ENCODE assay signal across 8 cellular contexts in the genomic region with DNA sequence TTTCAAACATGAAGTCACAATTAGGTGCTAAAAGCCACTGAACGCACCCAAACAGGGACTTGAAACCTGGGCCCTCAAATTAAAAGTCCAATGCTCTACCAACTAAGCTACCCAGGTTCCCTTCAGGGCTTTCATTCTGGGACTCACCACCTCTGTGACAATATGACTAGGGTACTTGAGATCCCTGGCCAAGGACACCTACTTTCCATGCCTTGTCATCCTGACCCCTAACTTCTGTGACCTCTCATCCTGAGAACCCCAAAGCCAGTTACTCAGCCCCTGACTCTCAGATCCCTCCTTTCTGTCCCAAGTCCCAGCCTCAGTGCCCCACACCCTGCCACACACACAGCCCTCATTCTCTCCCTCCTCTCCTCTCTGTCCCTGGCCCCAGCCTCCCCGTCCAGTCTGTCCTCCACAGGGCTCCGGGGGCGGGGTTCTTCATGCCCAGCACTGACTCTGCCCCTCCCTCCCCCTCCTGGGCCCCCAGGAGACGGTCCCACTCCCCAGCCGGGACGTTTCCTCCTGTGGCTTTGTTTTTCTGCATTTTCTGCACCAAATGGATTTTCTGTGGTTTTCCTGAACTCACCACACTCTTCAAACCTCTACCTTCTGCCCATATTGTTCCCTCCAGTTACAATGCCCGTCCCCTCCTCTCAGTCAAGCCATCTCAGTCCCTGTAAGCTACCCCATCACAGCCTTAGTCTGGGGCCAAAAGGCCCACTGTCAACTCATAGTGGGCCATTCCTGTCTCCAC. TPM values are rescaled to one million over a fixed set of nuclear protein-coding genes. Genes with fewer than 3 reads are reported as not detected.
A peak's percentile ranks its signal among the peaks of the same experiment; 100 is the strongest.
DNase-seq lines count a peak whose midpoint lies in the region; FAIRE-seq and TF ChIP-seq lines count a peak whose summit lies in the region.
"Had no signal": no experiment of that assay in that cellular context is flagged by ENCODE, and none has a peak within 500 bp of the region (broad histone marks: within the 10 kb centered on the region; RNA-seq: fewer than 3 reads in every experiment).

No MANE protein-coding gene starts in this region.

- peaks cover 31% of the 10 kb centered on the region for H3K36me3 Mint-ChIP-seq in chondrocyte (ENCODE audit: low read depth)
- peaks cover 25% of the 10 kb centered on the region for H3K36me3 Mint-ChIP-seq in progenitor cell of endocrine pancreas (ENCODE audit: insufficient read depth)

- H3K9me3 Mint-ChIP-seq in chondrocyte (ENCODE audit: low read depth) = no peaks in the 10 kb centered on the region
- H3K9me3 Mint-ChIP-seq in progenitor cell of endocrine pancreas (ENCODE audit: low read depth) = no peaks in the 10 kb centered on the region

- no peaks in the 10 kb centered on the region for H3K27me3 Mint-ChIP-seq in chondrocyte (ENCODE audit: low read depth)
- peaks cover 7% of the 10 kb centered on the region for H3K27me3 Mint-ChIP-seq in progenitor cell of endocrine pancreas

- H3K4me1 Mint-ChIP-seq in chondrocyte (ENCODE audit: low read depth) = peaks cover 40% of the 10 kb centered on the region
- peaks cover 2% of the 10 kb centered on the region for H3K4me1 Mint-ChIP-seq in progenitor cell of endocrine pancreas (ENCODE audit: low read depth)

- H3K27ac Mint-ChIP-seq in chondrocyte (ENCODE audit: unreplicated experiment) = peak overlapping the region; percentile 42
- no peak overlapping the region for H3K27ac Mint-ChIP-seq in progenitor cell of endocrine pancreas

- H3K4me3 ChIP-seq in NB4 (ENCODE audit: low read depth, low read length) = no peak overlapping the region

- peak; percentile 64 for FAIRE-seq in GM12891 (lab: Jason Lieb, UNC)
- no peak for FAIRE-seq in H54 (lab: Jason Lieb, UNC)

- DNase-seq in GM12891 (ENCODE audit: insufficient read length, low spot score) (no peak), NB4 (ENCODE audit: low read depth) (peak; percentile 82), chondrocyte (ENCODE audit: low spot score) (no peak), progenitor cell of endocrine pancreas (ENCODE audit: low spot score, unreplicated experiment) (no peak), NCI-H69 (lab: John Stamatoyannopoulos, UW) (no peak), NCI-H226 (no peak), H54 (ENCODE audit: insufficient read length, low spot score) (no peak)
- DNase-seq: GOT3 had no signal

- TF ChIP-seq POLR2A in GM12891 (IDR thresholded peaks at IDR 0.05; ENCODE audit: low read depth, low read length) = no peak
- TF ChIP-seq POLR2A in NB4 (IDR thresholded peaks at IDR 0.05; ENCODE audit: extremely low read depth, insufficient read length) = no peak
- no peak for TF ChIP-seq POLR2A in H54 (IDR thresholded peaks at IDR 0.05; ENCODE audit: low read depth, low read length)

- no peak for TF ChIP-seq CTCF in NB4 (IDR thresholded peaks at IDR 0.05; ENCODE audit: low read depth, low read length)
- no peak for TF ChIP-seq CTCF in chondrocyte (IDR thresholded peaks at IDR 0.05)
- no peak for TF ChIP-seq CTCF in progenitor cell of endocrine pancreas (IDR thresholded peaks at IDR 0.05; ENCODE audit: unreplicated experiment)

- H3K4me3 Mint-ChIP-seq in chondrocyte (ENCODE audit: unreplicated experiment) (peak overlapping the region; percentile 47), progenitor cell of endocrine pancreas (ENCODE audit: low read depth) (peak overlapping the region; percentile 58)

TF ChIP-seq in GM12891, 5 proteins besides CTCF, POLR2A, EP300 and RAD21:
- TF ChIP-seq PAX5 (IDR thresholded peaks at IDR 0.05; ENCODE audit: insufficient read depth, low read length, severe bottlenecking) (no peak), POLR2AphosphoS5 (IDR thresholded peaks at IDR 0.05; ENCODE audit: low read depth, low read length) (no peak), SPI1 (IDR thresholded peaks at IDR 0.05; ENCODE audit: low read depth, low read length) (no peak), POU2F2 (IDR thresholded peaks at IDR 0.05; ENCODE audit: low read depth, low read length) (no peak), TAF1 (IDR thresholded peaks at IDR 0.05; ENCODE audit: low read depth, low read length) (no peak)

RNA-seq across cellular contexts. Expression of gene RCN3, which starts 7.0 kb away (rescaled TPM):
- 0.94 TPM for polyA plus RNA-seq in GM12891 (2012; ENCODE audit: low read depth, missing spikeins)
- total RNA-seq in chondrocyte = 233 to 326 TPM (median 298 TPM) in 3 replicates
- total RNA-seq in progenitor cell of endocrine pancreas = 43.4 and 58.0 TPM in 2 replicates

RNA-seq across cellular contexts. Expression of gene FCGRT, which starts 22.3 kb away (rescaled TPM):
- polyA plus RNA-seq in GM12891 (2012; ENCODE audit: low read depth, missing spikeins) = 1.4 TPM
- total RNA-seq in chondrocyte (103 to 112 TPM (median 103 TPM) in 3 replicates), progenitor cell of endocrine pancreas (153 and 169 TPM in 2 replicates)

RNA-seq across cellular contexts. Expression of gene RPS11, which starts 38.6 kb away (rescaled TPM):
- polyA plus RNA-seq in GM12891 (2012; ENCODE audit: low read depth, missing spikeins) = 6,855 TPM
- 1,193 to 1,478 TPM (median 1,199 TPM) in 3 replicates for total RNA-seq in chondrocyte
- total RNA-seq in progenitor cell of endocrine pancreas = 2,272 and 2,377 TPM in 2 replicates

RNA-seq across cellular contexts. Expression of gene NOSIP, which starts 45.5 kb away (rescaled TPM):
- polyA plus RNA-seq in GM12891 (2012; ENCODE audit: low read depth, missing spikeins) = 49.2 TPM
- 41.0 to 47.0 TPM (median 46.5 TPM) in 3 replicates for total RNA-seq in chondrocyte
- 75.0 and 82.1 TPM in 2 replicates for total RNA-seq in progenitor cell of endocrine pancreas

RNA-seq across cellular contexts. Expression of gene PRRG2, which starts 46.3 kb away (rescaled TPM):
- polyA plus RNA-seq in GM12891 (2012; ENCODE audit: low read depth, missing spikeins) = 1.1 TPM
- total RNA-seq in chondrocyte (0.17 to 0.56 TPM (median 0.39 TPM) in 3 replicates), progenitor cell of endocrine pancreas (6.8 and 8.3 TPM in 2 replicates)
